18 cellular contexts compared by ENCODE assay signal in the genomic region with DNA sequence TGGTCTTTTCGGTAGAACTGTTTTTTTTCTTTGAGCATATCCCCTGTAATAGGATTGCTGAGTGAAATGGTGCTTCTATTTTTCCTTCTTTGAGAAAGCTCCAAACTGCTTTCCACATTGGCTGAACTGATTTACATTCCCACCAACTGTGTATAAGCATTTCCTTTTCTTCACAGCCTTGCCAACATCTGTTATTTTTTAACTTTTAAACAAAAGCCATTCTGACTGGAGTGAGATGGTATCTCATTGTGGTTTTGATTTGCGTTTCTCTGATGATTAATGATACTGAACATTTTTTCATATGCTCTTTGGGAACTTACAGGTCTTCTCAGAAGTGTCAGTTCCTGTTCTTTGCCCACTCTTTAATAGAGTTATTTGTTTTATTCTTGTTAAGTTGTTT.
DNase-seq lines count a peak whose midpoint lies in the region; ATAC-seq and TF ChIP-seq lines count a peak whose summit lies in the region.
"Had no signal": no experiment of that assay in that cellular context is flagged by ENCODE, and none has a peak within 500 bp of the region (broad histone marks: within the 10 kb centered on the region; RNA-seq: fewer than 3 reads in every experiment).

No MANE protein-coding gene starts in this region.

- intact Hi-C loops in mammary epithelial cell (cut with micrococcal nuclease), result no loop called here
- intact Hi-C loops in MCF 10A (cut with micrococcal nuclease), result no loop called here

- H3K4me3 ChIP-seq in mammary epithelial cell (replicated peaks in 1 of 3; ENCODE audit: insufficient read depth in 1 of 3, low read depth in 2 of 3, low read length in 3 of 3) (no peak overlapping the region), SK-N-SH (ENCODE audit: low read depth in 2 of 2, low read length in 1 of 2) (no peak overlapping the region), fibroblast of the aortic adventitia (ENCODE audit: low read depth, low read length) (no peak overlapping the region), H7 (ENCODE audit: insufficient read depth, low read depth, low read length) (no peak overlapping the region)
- H3K4me3 ChIP-seq: skin epidermis, uterus had no signal

- dilution Hi-C loops in mammary epithelial cell (cut with HindIII; ENCODE audit: low sequenced_read_pairs), result no loop called here

- H3K9me3 ChIP-seq in mammary epithelial cell (replicated peaks; ENCODE audit: insufficient read depth, low read length) (no peaks in the 10 kb centered on the region), SK-N-SH (no peaks in the 10 kb centered on the region)
- H3K9me3 ChIP-seq: uterus had no signal

- H3K4me1 Mint-ChIP-seq in MCF 10A (ENCODE audit: insufficient read depth, unreplicated experiment) (peaks cover 5% of the 10 kb centered on the region), type B pancreatic cell (ENCODE audit: unreplicated experiment) (peaks cover 13% of the 10 kb centered on the region)
- H3K4me1 Mint-ChIP-seq: activated naive CD8-positive, alpha-beta T cell treated with anti-CD3 and anti-CD28 coated beads, Interleukin-2, amount 10 ng/mL, durations not matched to agents 7 days and 5 days; IgD-negative memory B cell; stimulated activated naive B cell treated with anti-CD40 and anti-IgM and Interleukin-4, amounts not matched to agents 10 μg/mL and 1 μg/mL and 100 μg/mL, for 72 hours had no signal

- 3% methylated on average over 2 of the region's 2 CpGs for WGBS in mammary epithelial cell (ENCODE audit: low coverage, missing lambda C conversion rate)
- 5% methylated on average over 2 of the region's 2 CpGs for WGBS in SK-N-SH (ENCODE audit: low lambda C conversion rate)

- H3K36me3 ChIP-seq in mammary epithelial cell (ENCODE audit: insufficient read depth, low read length) (no peaks in the 10 kb centered on the region), SK-N-SH (replicated peaks in 1 of 2; ENCODE audit: control insufficient read depth in 1 of 2, insufficient read depth in 2 of 2, low read length in 1 of 2) (no peaks in the 10 kb centered on the region), H7 (replicated peaks; ENCODE audit: control insufficient read depth, insufficient read depth, low read length) (no peaks in the 10 kb centered on the region)
- H3K36me3 ChIP-seq: uterus had no signal

- H3K27ac ChIP-seq in mammary epithelial cell (ENCODE audit: insufficient read depth, low read depth, low read length) (no peak overlapping the region), SK-N-SH (ENCODE audit: low read depth in 2 of 2, low read length in 1 of 2) (no peak overlapping the region)
- H3K27ac ChIP-seq: skin epidermis, uterus had no signal

- BruUV-seq in mammary epithelial cell (replicated peaks; lab: Mats Ljungman, UMichigan) (no TSS peak), MCF 10A (replicated peaks; lab: Mats Ljungman, UMichigan) (no TSS peak)

- no peak for ATAC-seq in GM19035 (IDR thresholded peaks at IDR 0.05; ENCODE audit: unreplicated experiment)
- ATAC-seq: stimulated activated naive B cell treated with anti-CD40 and anti-IgM and Interleukin-4, amounts not matched to agents 10 μg/mL and 1 μg/mL and 100 μg/mL, for 72 hours had no signal

- no peak for TF ChIP-seq CTCF in mammary epithelial cell (conservative IDR thresholded peaks at IDR 0.05 in 1 of 2, IDR thresholded peaks at IDR 0.05 in 1 of 2; ENCODE audit: extremely low read depth in 1 of 2, insufficient read depth in 1 of 2, low read depth in 1 of 2, low read length in 2 of 2)
- TF ChIP-seq CTCF in MCF 10A (IDR thresholded peaks at IDR 0.05; ENCODE audit: unreplicated experiment), result no peak
- no peak for TF ChIP-seq CTCF in SK-N-SH (IDR thresholded peaks at IDR 0.05)
- TF ChIP-seq CTCF in fibroblast of the aortic adventitia (IDR thresholded peaks at IDR 0.05; ENCODE audit: insufficient read depth, low read length), result no peak
- no peak for TF ChIP-seq CTCF in type B pancreatic cell (conservative IDR thresholded peaks at IDR 0.05)

- H3K4me2 ChIP-seq in mammary epithelial cell (ENCODE audit: insufficient read depth, low read depth, low read length) (no peak overlapping the region), SK-N-SH (peak overlapping the region; percentile 26; the same call in 1 of the 2 replicates)

- H2AFZ ChIP-seq in mammary epithelial cell (ENCODE audit: low read depth, low read length), result no peak overlapping the region
- H2AFZ ChIP-seq in SK-N-SH (ENCODE audit: low read depth), result no peak overlapping the region

- H3K27me3 ChIP-seq in mammary epithelial cell (ENCODE audit: insufficient read depth, low read length), result no peaks in the 10 kb centered on the region
- no peaks in the 10 kb centered on the region for H3K27me3 ChIP-seq in SK-N-SH (ENCODE audit: insufficient read depth)
- no peaks in the 10 kb centered on the region for H3K27me3 ChIP-seq in H7 (ENCODE audit: control insufficient read depth, insufficient read depth, low read length)
- H3K27me3 ChIP-seq: uterus had no signal

- in situ Hi-C loops in mammary epithelial cell (cut with MboI; ENCODE audit: low sequenced_read_pairs in 2 of 2), result no loop called here

- CTCF ChIA-PET in mammary epithelial cell (lab: Charles Lee; ENCODE audit: low non-redundant PET), result no interaction called here
- CTCF ChIA-PET in MCF 10A (lab: Yijun Ruan, JAX), result interaction anchor here (0.6 kb wide), 1 partner anchor 282 kb away, joined by 3 read pairs; no protein-coding TSS in a partner anchor
- CTCF ChIA-PET in SK-N-SH (lab: Yijun Ruan, JAX), result no interaction called here

- DNase-seq in mammary epithelial cell, result peak; percentile 5
- no peak for DNase-seq in MCF 10A (ENCODE audit: unreplicated experiment)
- no peak for DNase-seq in SK-N-SH
- peak; percentile 81 for DNase-seq in fibroblast of the aortic adventitia (ENCODE audit: low read depth)
- no peak for DNase-seq in type B pancreatic cell (ENCODE audit: extremely low spot score, unreplicated experiment)
- no peak for DNase-seq in H7
- no peak for DNase-seq in NCI-H2029 treated with DMSO at 0.1 percent for 48 hours (lab: John Stamatoyannopoulos, UW)
- DNase-seq: 8988T; activated CD4-positive, alpha-beta T cell treated with anti-CD3 and anti-CD28 coated beads for 1 hour; activated naive CD8-positive, alpha-beta T cell treated with anti-CD3 and anti-CD28 coated beads, Interleukin-2, amount 10 ng/mL, durations not matched to agents 7 days and 5 days; NCI-H1417 treated with DMSO at 0.1 percent for 48 hours; NCI-H524; nucleus accumbens; stimulated activated naive B cell treated with anti-CD40 and anti-IgM and Interleukin-4, amounts not matched to agents 10 μg/mL and 1 μg/mL and 100 μg/mL, for 72 hours; uterus had no signal

- peak in 1 of 2 experiments; percentile 32; a peak in 1 of 4 replicates for TF ChIP-seq EP300 in SK-N-SH (IDR thresholded peaks at IDR 0.05; ENCODE audit: borderline replicate concordance in 1 of 2, low read depth in 1 of 2, low read length in 1 of 2)

- H3K27me3 Mint-ChIP-seq in MCF 10A (ENCODE audit: insufficient read depth, unreplicated experiment) (no peaks in the 10 kb centered on the region), type B pancreatic cell (no peaks in the 10 kb centered on the region)
- H3K27me3 Mint-ChIP-seq: activated naive CD8-positive, alpha-beta T cell treated with anti-CD3 and anti-CD28 coated beads, Interleukin-2, amount 10 ng/mL, durations not matched to agents 7 days and 5 days; IgD-negative memory B cell; stimulated activated naive B cell treated with anti-CD40 and anti-IgM and Interleukin-4, amounts not matched to agents 10 μg/mL and 1 μg/mL and 100 μg/mL, for 72 hours had no signal

- POLR2A ChIA-PET in MCF 10A (lab: Yijun Ruan, JAX) (no interaction called here), SK-N-SH (lab: Yijun Ruan, JAX) (no interaction called here)

- H3K36me3 Mint-ChIP-seq in MCF 10A (ENCODE audit: insufficient read depth, unreplicated experiment), result no peaks in the 10 kb centered on the region
- no peaks in the 10 kb centered on the region for H3K36me3 Mint-ChIP-seq in type B pancreatic cell
- H3K36me3 Mint-ChIP-seq: activated naive CD8-positive, alpha-beta T cell treated with anti-CD3 and anti-CD28 coated beads, Interleukin-2, amount 10 ng/mL, durations not matched to agents 7 days and 5 days; IgD-negative memory B cell; stimulated activated naive B cell treated with anti-CD40 and anti-IgM and Interleukin-4, amounts not matched to agents 10 μg/mL and 1 μg/mL and 100 μg/mL, for 72 hours had no signal

- H3K4me3 Mint-ChIP-seq in MCF 10A (ENCODE audit: unreplicated experiment) (no peak overlapping the region), type B pancreatic cell (peak overlapping the region; percentile 35)
- H3K4me3 Mint-ChIP-seq: activated naive CD8-positive, alpha-beta T cell treated with anti-CD3 and anti-CD28 coated beads, Interleukin-2, amount 10 ng/mL, durations not matched to agents 7 days and 5 days; stimulated activated naive B cell treated with anti-CD40 and anti-IgM and Interleukin-4, amounts not matched to agents 10 μg/mL and 1 μg/mL and 100 μg/mL, for 72 hours had no signal

- H3K9me3 Mint-ChIP-seq in MCF 10A (ENCODE audit: unreplicated experiment), result no peaks in the 10 kb centered on the region
- H3K9me3 Mint-ChIP-seq in type B pancreatic cell, result peaks cover 9% of the 10 kb centered on the region
- H3K9me3 Mint-ChIP-seq: activated naive CD8-positive, alpha-beta T cell treated with anti-CD3 and anti-CD28 coated beads, Interleukin-2, amount 10 ng/mL, durations not matched to agents 7 days and 5 days had no signal

- H3K79me2 ChIP-seq in mammary epithelial cell (ENCODE audit: insufficient read depth, low read length) (no peaks in the 10 kb centered on the region), SK-N-SH (ENCODE audit: insufficient read depth) (no peaks in the 10 kb centered on the region)

- H3K27ac Mint-ChIP-seq in MCF 10A (ENCODE audit: low read depth, unreplicated experiment) (no peak overlapping the region), type B pancreatic cell (peak overlapping the region; percentile 61)
- H3K27ac Mint-ChIP-seq: activated naive CD8-positive, alpha-beta T cell treated with anti-CD3 and anti-CD28 coated beads, Interleukin-2, amount 10 ng/mL, durations not matched to agents 7 days and 5 days; IgD-negative memory B cell; stimulated activated naive B cell treated with anti-CD40 and anti-IgM and Interleukin-4, amounts not matched to agents 10 μg/mL and 1 μg/mL and 100 μg/mL, for 72 hours had no signal

- peaks cover 3% of the 10 kb centered on the region for H3F3A ChIP-seq in SK-N-SH (replicated peaks; ENCODE audit: insufficient read depth)

- H4K20me1 ChIP-seq in mammary epithelial cell (ENCODE audit: insufficient read depth, low read length) (no peaks in the 10 kb centered on the region), SK-N-SH (ENCODE audit: insufficient read depth) (no peaks in the 10 kb centered on the region)

- no peaks in the 10 kb centered on the region for H3K9me2 ChIP-seq in SK-N-SH

- H3K9ac ChIP-seq in mammary epithelial cell (ENCODE audit: insufficient read depth, low read length) (no peak overlapping the region), SK-N-SH (no peak overlapping the region)

- no peak for TF ChIP-seq RAD21 in SK-N-SH (IDR thresholded peaks at IDR 0.05; ENCODE audit: low read length)

- H3K4me1 ChIP-seq in mammary epithelial cell (ENCODE audit: insufficient read depth, low read length) (no peaks in the 10 kb centered on the region), SK-N-SH (ENCODE audit: control insufficient read depth in 1 of 2, insufficient read depth in 2 of 2, low read depth in 1 of 2, low read length in 1 of 2) (0 out of 4 replicates have a peak, but pooled peaks cover 0 to 3% of the 10 kb centered on the region in 2 experiments)
- H3K4me1 ChIP-seq: uterus had no signal

Comparison
In these comparisons a context has a peak if more than half of its experiments do, and no peak if none do; other contexts are left out.
1. DNase-seq: peak in mammary epithelial cell (single experiment) and fibroblast of the aortic adventitia (single experiment); none in MCF 10A (single experiment), SK-N-SH (single experiment), type B pancreatic cell (single experiment), H7 (single experiment) and NCI-H2029 treated with DMSO at 0.1 percent for 48 hours (single experiment).